In genomic region chr22:20109411-20110358, GRCh38 we compare ENCODE assay signal across 16 cellular contexts. TPM values are rescaled to one million over a fixed set of nuclear protein-coding genes. Genes with fewer than 3 reads are reported as not detected.
DNase-seq lines count a peak whose midpoint lies in the region; ATAC-seq, FAIRE-seq and TF ChIP-seq lines count a peak whose summit lies in the region.
"Had no signal": no experiment of that assay in that cellular context is flagged by ENCODE, and none has a peak within 500 bp of the region (broad histone marks: within the 10 kb centered on the region; RNA-seq: fewer than 3 reads in every experiment).

No MANE protein-coding gene starts in this region.

- TF ChIP-seq CTCF in kidney (IDR thresholded peaks at IDR 0.05; ENCODE audit: borderline replicate concordance, extremely low read depth, insufficient read depth) (no peak), upper lobe of right lung (IDR thresholded peaks at IDR 0.05) (no peak)

- H3K4me1 ChIP-seq in kidney (ENCODE audit: control insufficient read depth in 1 of 2, insufficient read depth in 1 of 2, low read depth in 1 of 2, low read length in 2 of 2) (peaks cover 3 to 7% of the 10 kb centered on the region in 2 donors), upper lobe of right lung (no peaks in the 10 kb centered on the region)
- H3K4me1 ChIP-seq: Caco-2 had no signal

- H3K4me3 ChIP-seq in kidney (ENCODE audit: low read length in 2 of 2) (no peak overlapping the region), upper lobe of right lung (no peak overlapping the region)

- H3K4me3 Mint-ChIP-seq in activated T-helper 1 cell treated with anti-CD3 and anti-CD28 coated beads, Interleukin-12 subunit alpha, Interleukin-12 subunit beta, Interleukin-2, Interleukin-4 antibody, amounts not matched to agents 30 ng/mL and 10 ng/mL and 1 ng/mL, durations not matched to agents 14 hours and 24 hours and 36 hours: no peak overlapping the region
- H3K4me3 Mint-ChIP-seq: T-helper 1 cell treated with Interleukin-12 subunit alpha and Interleukin-12 subunit beta and Interleukin-4 antibody, amounts not matched to agents 30 μg/mL and 1 μg/mL, for 36 hours had no signal

- H3K27ac Mint-ChIP-seq in activated T-helper 1 cell treated with anti-CD3 and anti-CD28 coated beads, Interleukin-12 subunit alpha, Interleukin-12 subunit beta, Interleukin-2, Interleukin-4 antibody, amounts not matched to agents 30 ng/mL and 10 ng/mL and 1 ng/mL, durations not matched to agents 14 hours and 24 hours and 36 hours: peak overlapping the region; percentile 63
- H3K27ac Mint-ChIP-seq: T-helper 1 cell treated with Interleukin-12 subunit alpha and Interleukin-12 subunit beta and Interleukin-4 antibody, amounts not matched to agents 30 μg/mL and 1 μg/mL, for 36 hours had no signal

- H3K36me3 ChIP-seq in kidney (ENCODE audit: control insufficient read depth in 1 of 2, insufficient read depth in 2 of 2, low read length in 2 of 2): peaks cover 41 to 55% of the 10 kb centered on the region in 2 donors
- peaks cover 89% of the 10 kb centered on the region for H3K36me3 ChIP-seq in upper lobe of right lung

- H3K36me3 Mint-ChIP-seq in activated T-helper 1 cell treated with anti-CD3 and anti-CD28 coated beads, Interleukin-12 subunit alpha, Interleukin-12 subunit beta, Interleukin-2, Interleukin-4 antibody, amounts not matched to agents 30 ng/mL and 10 ng/mL and 1 ng/mL, durations not matched to agents 14 hours and 24 hours and 36 hours (ENCODE audit: low read depth): peaks cover 30% of the 10 kb centered on the region

- H3K27me3 ChIP-seq in upper lobe of right lung: no peaks in the 10 kb centered on the region

- DNase-seq in Right ventricle myocardium inferior (ENCODE audit: missing footprints): peak; percentile 57
- no peak for DNase-seq in cardiac septum (ENCODE audit: low spot score)
- no peak for DNase-seq in activated T-helper 1 cell treated with anti-CD3 and anti-CD28 coated beads, Interleukin-12 subunit alpha, Interleukin-12 subunit beta, Interleukin-2, Interleukin-4 antibody, amounts not matched to agents 30 ng/mL and 10 ng/mL and 1 ng/mL, durations not matched to agents 14 hours and 24 hours and 36 hours (ENCODE audit: low spot score)
- peak; percentile 76 for DNase-seq in kidney
- DNase-seq in upper lobe of right lung: peak; percentile 64
- DNase-seq: activated effector memory CD4-positive, alpha-beta T cell treated with Interleukin-2 at 50 U/mL for 16 hours; effector CD8-positive, alpha-beta T cell; GDM1; hypothalamus; NCI-H1048; NCI-H82 had no signal

- H3K27me3 Mint-ChIP-seq in activated T-helper 1 cell treated with anti-CD3 and anti-CD28 coated beads, Interleukin-12 subunit alpha, Interleukin-12 subunit beta, Interleukin-2, Interleukin-4 antibody, amounts not matched to agents 30 ng/mL and 10 ng/mL and 1 ng/mL, durations not matched to agents 14 hours and 24 hours and 36 hours (ENCODE audit: insufficient read depth): no peaks in the 10 kb centered on the region

- H3K9me3 ChIP-seq in kidney (ENCODE audit: control insufficient read depth in 1 of 2, low read length in 2 of 2): no peaks in the 10 kb centered on the region
- H3K9me3 ChIP-seq in upper lobe of right lung: no peaks in the 10 kb centered on the region
- H3K9me3 ChIP-seq: Caco-2 had no signal

- H3K9me3 Mint-ChIP-seq in activated T-helper 1 cell treated with anti-CD3 and anti-CD28 coated beads, Interleukin-12 subunit alpha, Interleukin-12 subunit beta, Interleukin-2, Interleukin-4 antibody, amounts not matched to agents 30 ng/mL and 10 ng/mL and 1 ng/mL, durations not matched to agents 14 hours and 24 hours and 36 hours: no peaks in the 10 kb centered on the region
- H3K9me3 Mint-ChIP-seq: T-helper 1 cell treated with Interleukin-12 subunit alpha and Interleukin-12 subunit beta and Interleukin-4 antibody, amounts not matched to agents 30 μg/mL and 1 μg/mL, for 36 hours had no signal

- H3K9ac ChIP-seq in kidney (ENCODE audit: low read length in 2 of 2): no peak overlapping the region

- no peak for ATAC-seq in Right ventricle myocardium inferior
- no peak for ATAC-seq in upper lobe of right lung
- no peak for ATAC-seq in HG03095 (IDR thresholded peaks at IDR 0.05; ENCODE audit: unreplicated experiment)
- ATAC-seq in HG03442 (IDR thresholded peaks at IDR 0.05; ENCODE audit: unreplicated experiment): no peak
- ATAC-seq in HG03139 (IDR thresholded peaks at IDR 0.05; ENCODE audit: unreplicated experiment): no peak

- no peak for FAIRE-seq in kidney (lab: Jason Lieb, UNC)

- H3K4me1 Mint-ChIP-seq in activated T-helper 1 cell treated with anti-CD3 and anti-CD28 coated beads, Interleukin-12 subunit alpha, Interleukin-12 subunit beta, Interleukin-2, Interleukin-4 antibody, amounts not matched to agents 30 ng/mL and 10 ng/mL and 1 ng/mL, durations not matched to agents 14 hours and 24 hours and 36 hours (ENCODE audit: low read depth): peaks cover 32% of the 10 kb centered on the region

- H3K27ac ChIP-seq in kidney (ENCODE audit: low read depth in 2 of 2, low read length in 2 of 2): no peak overlapping the region
- H3K27ac ChIP-seq in upper lobe of right lung: no peak overlapping the region

- intact Hi-C loops in Right ventricle myocardium inferior (cut with DNase I) (loop anchor here (10.0 kb wide), 1 partner anchor 255 kb away; the partner anchor contains the start of genes GNB1L and RTL10), cardiac septum (cut with DNase I) (loop anchor here (10.0 kb wide), 1 partner anchor 255 kb away; the partner anchor contains the start of genes GNB1L and RTL10), kidney (cut with DNase I) (loop anchor here (10.0 kb wide), 1 partner anchor 85 kb away; the partner anchor contains the start of gene TANGO2), upper lobe of right lung (cut with DNase I) (no loop called here)
- intact Hi-C loops in activated T-helper 1 cell treated with anti-CD3 and anti-CD28 coated beads, Interleukin-12 subunit alpha, Interleukin-12 subunit beta, Interleukin-2, Interleukin-4 antibody, amounts not matched to agents 30 ng/mL and 10 ng/mL and 1 ng/mL, durations not matched to agents 14 hours and 24 hours and 36 hours (cut with micrococcal nuclease): loop anchor here (10.0 kb wide), 1 partner anchor 895 kb away; the partner anchor contains the start of gene THAP7

RNA-seq across cellular contexts. Expression of gene RANBP1, which starts 6.2 kb away (rescaled TPM):
- total RNA-seq in Right ventricle myocardium inferior (42.7 TPM), cardiac septum (45.9 TPM), kidney (67.2 TPM), upper lobe of right lung (53.0 TPM)
- total RNA-seq in activated T-helper 1 cell treated with anti-CD3 and anti-CD28 coated beads, Interleukin-12 subunit alpha, Interleukin-12 subunit beta, Interleukin-2, Interleukin-4 antibody, amounts not matched to agents 30 ng/mL and 10 ng/mL and 1 ng/mL, durations not matched to agents 14 hours and 24 hours and 36 hours: 509 and 524 TPM in 2 replicates
- polyA plus RNA-seq in kidney (ENCODE audit: insufficient read depth, low read depth, low replicate concordance): 80.5 TPM

RNA-seq across cellular contexts. Expression of gene TRMT2A, which starts 7.3 kb away (rescaled TPM):
- total RNA-seq in Right ventricle myocardium inferior (24.5 TPM), cardiac septum (24.0 TPM), kidney (50.0 TPM), upper lobe of right lung (53.8 TPM)
- total RNA-seq in activated T-helper 1 cell treated with anti-CD3 and anti-CD28 coated beads, Interleukin-12 subunit alpha, Interleukin-12 subunit beta, Interleukin-2, Interleukin-4 antibody, amounts not matched to agents 30 ng/mL and 10 ng/mL and 1 ng/mL, durations not matched to agents 14 hours and 24 hours and 36 hours: 142 and 161 TPM in 2 replicates
- polyA plus RNA-seq in kidney (ENCODE audit: insufficient read depth, low read depth, low replicate concordance): 37.3 TPM

RNA-seq across cellular contexts. Expression of gene ZDHHC8, which starts 21.9 kb away (rescaled TPM):
- total RNA-seq in Right ventricle myocardium inferior: 44.4 TPM
- total RNA-seq in cardiac septum: 43.4 TPM
- total RNA-seq in activated T-helper 1 cell treated with anti-CD3 and anti-CD28 coated beads, Interleukin-12 subunit alpha, Interleukin-12 subunit beta, Interleukin-2, Interleukin-4 antibody, amounts not matched to agents 30 ng/mL and 10 ng/mL and 1 ng/mL, durations not matched to agents 14 hours and 24 hours and 36 hours: 83.9 and 92.3 TPM in 2 replicates
- total RNA-seq in kidney: 57.1 TPM
- polyA plus RNA-seq in kidney (ENCODE audit: insufficient read depth, low read depth, low replicate concordance): 18.8 TPM
- 88.0 TPM for total RNA-seq in upper lobe of right lung

RNA-seq across cellular contexts. Expression of gene DGCR8, which starts 29.6 kb away (rescaled TPM):
- 18.0 TPM for total RNA-seq in Right ventricle myocardium inferior
- total RNA-seq in cardiac septum: 19.1 TPM
- 79.3 and 81.0 TPM in 2 replicates for total RNA-seq in activated T-helper 1 cell treated with anti-CD3 and anti-CD28 coated beads, Interleukin-12 subunit alpha, Interleukin-12 subunit beta, Interleukin-2, Interleukin-4 antibody, amounts not matched to agents 30 ng/mL and 10 ng/mL and 1 ng/mL, durations not matched to agents 14 hours and 24 hours and 36 hours
- 40.1 TPM for total RNA-seq in kidney
- polyA plus RNA-seq in kidney (ENCODE audit: insufficient read depth, low read depth, low replicate concordance): 12.2 TPM
- 35.5 TPM for total RNA-seq in upper lobe of right lung

RNA-seq across cellular contexts. Expression of gene CCDC188, which starts 41.2 kb away (rescaled TPM):
- total RNA-seq in Right ventricle myocardium inferior (0.32 TPM), cardiac septum (0.67 TPM), kidney (2.8 TPM), upper lobe of right lung (1.6 TPM)
- total RNA-seq in activated T-helper 1 cell treated with anti-CD3 and anti-CD28 coated beads, Interleukin-12 subunit alpha, Interleukin-12 subunit beta, Interleukin-2, Interleukin-4 antibody, amounts not matched to agents 30 ng/mL and 10 ng/mL and 1 ng/mL, durations not matched to agents 14 hours and 24 hours and 36 hours: 0.26 TPM in 1 of 2 replicates, not detected in the other
- polyA plus RNA-seq in kidney (ENCODE audit: insufficient read depth, low read depth, low replicate concordance): 0.54 TPM
- total RNA-seq: Caco-2 had no signal

Comparison
In these comparisons a context has a peak if more than half of its experiments do, and no peak if none do; other contexts are left out.
1. DNase-seq: peak in Right ventricle myocardium inferior (single experiment), kidney (single experiment) and upper lobe of right lung (single experiment); none in cardiac septum (single experiment) and activated T-helper 1 cell treated with anti-CD3 and anti-CD28 coated beads, Interleukin-12 subunit alpha, Interleukin-12 subunit beta, Interleukin-2, Interleukin-4 antibody, amounts not matched to agents 30 ng/mL and 10 ng/mL and 1 ng/mL, durations not matched to agents 14 hours and 24 hours and 36 hours (single experiment).